Comparison of ENCODE assay signal across 8 cellular contexts in genomic region chr2:32947076-32947483, GRCh38. TPM values are rescaled to one million over a fixed set of nuclear protein-coding genes. Genes with fewer than 3 reads are reported as not detected.
A peak's percentile ranks its signal among the peaks of the same experiment; 100 is the strongest.
DNase-seq lines count a peak whose midpoint lies in the region; ATAC-seq and TF ChIP-seq lines count a peak whose summit lies in the region.

No MANE protein-coding gene starts in this region.

- ATAC-seq in HG02588 (IDR thresholded peaks at IDR 0.05; ENCODE audit: unreplicated experiment) (no peak), HG03439 (IDR thresholded peaks at IDR 0.05; ENCODE audit: unreplicated experiment) (no peak)

- 0% methylated on average over 3 of the region's 52 CpGs; no CpG with 5 or more reads in 1 of the 2 donors for WGBS in esophagus squamous epithelium, 2 donors

- peak overlapping the region; percentile 51 for H2AFZ ChIP-seq in osteoblast (ENCODE audit: low read length)

- peak overlapping the region; percentile 90 for H3K4me2 ChIP-seq in osteoblast (ENCODE audit: insufficient read depth, low read length)

- no peaks in the 10 kb centered on the region for H3K79me2 ChIP-seq in osteoblast (ENCODE audit: insufficient read depth, low read length)

- H3K36me3 ChIP-seq in H7 (replicated peaks; ENCODE audit: control insufficient read depth, insufficient read depth, low read length): no peaks in the 10 kb centered on the region
- H3K36me3 ChIP-seq in esophagus squamous epithelium: no peaks in the 10 kb centered on the region
- no peaks in the 10 kb centered on the region for H3K36me3 ChIP-seq in osteoblast (ENCODE audit: insufficient read depth, low read length)

- POLR2A ChIA-PET in RWPE1 (lab: Yijun Ruan, JAX; ENCODE audit: low non-redundant PET): no interaction called here

- H3K9me3 ChIP-seq in esophagus squamous epithelium (no peaks in the 10 kb centered on the region), osteoblast (ENCODE audit: low read depth, low read length) (no peaks in the 10 kb centered on the region)

- H3K27ac ChIP-seq in RWPE1 (peak overlapping the region; percentile 62), esophagus squamous epithelium (peak overlapping the region; percentile 82 to 89 (median 84)), osteoblast (ENCODE audit: low read depth, low read length) (no peak overlapping the region)

- no peaks in the 10 kb centered on the region for H4K20me1 ChIP-seq in osteoblast (ENCODE audit: insufficient read depth, low read length)

- CTCF ChIA-PET in RWPE1 (lab: Yijun Ruan, JAX): interaction anchor here (0.6 kb wide), 1 partner anchor 420 kb away, joined by 4 read pairs; no protein-coding TSS in a partner anchor

- DNase-seq in GM12864 (ENCODE audit: low read depth): no peak
- no peak for DNase-seq in H7
- peak; percentile 19 for DNase-seq in RWPE1 (ENCODE audit: low spot score)
- no peak for DNase-seq in esophagus squamous epithelium (lab: John Stamatoyannopoulos, UW)
- no peak for DNase-seq in osteoblast (ENCODE audit: insufficient read length, low spot score, missing footprints)
- no peak for DNase-seq in COR-L47 (lab: John Stamatoyannopoulos, UW)

- no peaks in the 10 kb centered on the region for H3K27me3 ChIP-seq in H7 (ENCODE audit: control insufficient read depth, insufficient read depth, low read length)
- H3K27me3 ChIP-seq in esophagus squamous epithelium: peaks cover 0 to 29% (median 0%) of the 10 kb centered on the region in 4 donors
- H3K27me3 ChIP-seq in osteoblast (ENCODE audit: insufficient read depth, low read length): no peaks in the 10 kb centered on the region

- H3K4me1 ChIP-seq in esophagus squamous epithelium (peaks cover 0 to 35% (median 7%) of the 10 kb centered on the region in 3 donors), osteoblast (ENCODE audit: insufficient read depth, low read length) (no peaks in the 10 kb centered on the region)

- intact Hi-C loops in esophagus squamous epithelium (cut with DNase I): no loop called here

- TF ChIP-seq CTCF in GM12864 (IDR thresholded peaks at IDR 0.05; ENCODE audit: low read depth, low read length, missing control alignments) (no peak), RWPE1 (conservative IDR thresholded peaks at IDR 0.05; ENCODE audit: low read depth) (no peak), esophagus squamous epithelium (IDR thresholded peaks at IDR 0.05) (no peak), osteoblast (IDR thresholded peaks at IDR 0.05; ENCODE audit: extremely low read depth, low read depth, low read length) (no peak)

- H3K4me3 ChIP-seq in GM12864 (ENCODE audit: low read depth, low read length) (peak overlapping the region; percentile 52), H7 (ENCODE audit: insufficient read depth, low read depth, low read length) (peak overlapping the region; percentile 57), esophagus squamous epithelium (peak overlapping the region; percentile 66 to 92 (median 88)), osteoblast (ENCODE audit: insufficient read depth, low read length) (peak overlapping the region; percentile 82)

- no peak for TF ChIP-seq POLR2A in esophagus squamous epithelium (IDR thresholded peaks at IDR 0.05)

RNA-seq across cellular contexts. Expression of gene LTBP1, which starts 0.3 kb away (rescaled TPM):
- total RNA-seq in H7 (2014; rRNA removed; shearing (Covaris generic)): 19.6 and 27.4 TPM in 2 replicates
- 10 to 100 TPM in 3 of 4 donors, 1 to 10 TPM in 1; 5.5 to 69.4 (median 32.6) TPM for total RNA-seq in esophagus squamous epithelium
- total RNA-seq in osteoblast: 158 and 224 TPM in 2 replicates
